30 cellular contexts compared by ENCODE assay signal in the genomic region with DNA sequence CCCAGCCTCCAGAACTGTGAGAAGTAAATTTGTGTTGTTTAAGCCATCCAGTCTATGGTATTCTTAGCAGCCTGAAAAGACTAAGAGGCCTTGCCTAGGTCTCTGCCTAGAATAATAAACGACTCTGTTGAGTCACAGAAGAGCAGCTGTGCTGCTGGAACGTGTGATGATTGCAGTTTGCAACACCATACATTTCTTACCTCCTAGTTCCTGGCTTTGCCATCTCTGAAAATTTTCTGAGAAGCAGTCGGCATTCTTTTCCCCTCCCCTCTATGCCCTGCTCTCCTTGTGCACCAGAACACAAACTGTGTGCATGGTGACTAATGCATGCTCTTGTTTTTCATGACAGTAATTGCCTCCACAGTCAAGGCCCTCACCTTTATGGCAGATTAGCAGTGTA.
"Had no signal": no experiment of that assay in that cellular context is flagged by ENCODE, and none has a peak within 500 bp of the region (broad histone marks: within the 10 kb centered on the region; RNA-seq: fewer than 3 reads in every experiment).

No MANE protein-coding gene starts in this region.

- DNase-seq: activated CD4-positive, alpha-beta T cell treated with anti-CD3 and anti-CD28 coated beads, Interleukin-2, amount 10 ng/mL, durations not matched to agents 7 days and 5 days; activated CD4-positive, CD25-positive, alpha-beta regulatory T cell treated with anti-CD3 and anti-CD28 coated beads, Interleukin-2, amount 50 U/mL, for 72 hours; activated CD8-positive, alpha-beta memory T cell treated with anti-CD3 and anti-CD28 coated beads, Interleukin-2, amount 10 ng/mL, durations not matched to agents 7 days and 5 days; activated CD8-positive, alpha-beta T cell treated with anti-CD3 and anti-CD28 coated beads for 36 hours; activated gamma-delta T cell; activated naive CD4-positive, alpha-beta T cell treated with anti-CD3 and anti-CD28 coated beads, Interleukin-2, amount 50 U/mL, for 16 hours; activated naive CD8-positive, alpha-beta T cell treated with anti-CD3 and anti-CD28 coated beads, Interleukin-2, amount 50 U/mL, for 24 hours; activated T-cell treated with anti-CD3 and anti-CD28 coated beads for 4 hours; anterior cingulate cortex; body of pancreas; effector CD8-positive, alpha-beta T cell; erythroblast; foreskin keratinocyte; immature natural killer cell; kidney glomerular epithelial cell; left lung; mammary epithelial cell; stimulated activated CD4-positive, alpha-beta T cell treated with anti-CD3 and anti-CD28 coated beads, Interleukin-15, amount 100 ng/mL, for 24 hours; stimulated activated CD8-positive, alpha-beta memory T cell treated with anti-CD3 and anti-CD28 coated beads, Interleukin-4, amount 100 ng/mL, for 48 hours; stimulated activated naive B cell treated with anti-CD40 and anti-IgM and Interleukin-4, amounts not matched to agents 10 μg/mL and 1 μg/mL and 100 μg/mL, for 72 hours; testis; upper lobe of left lung had no signal

- H3K27ac ChIP-seq: body of pancreas, cardiac muscle cell, foreskin keratinocyte, hepatocyte, left lung, parathyroid adenoma, testis, upper lobe of left lung, WERI-Rb-1 had no signal

- ATAC-seq: activated CD8-positive, alpha-beta memory T cell treated with anti-CD3 and anti-CD28 coated beads, Interleukin-2, amount 10 ng/mL, durations not matched to agents 7 days and 5 days; activated CD8-positive, alpha-beta T cell treated with anti-CD3 and anti-CD28 coated beads for 36 hours; activated naive CD8-positive, alpha-beta T cell treated with anti-CD3 and anti-CD28 coated beads, Interleukin-2, amount 50 U/mL, for 24 hours; body of pancreas; foreskin keratinocyte; left lung; stimulated activated naive B cell treated with anti-CD40 and anti-IgM and Interleukin-4, amounts not matched to agents 10 μg/mL and 1 μg/mL and 100 μg/mL, for 72 hours had no signal

- H3K4me2 ChIP-seq: hepatocyte, smooth muscle cell had no signal

- H3K4me1 ChIP-seq: body of pancreas, foreskin keratinocyte, left lung, parathyroid adenoma, testis, upper lobe of left lung had no signal

- H3K36me3 Mint-ChIP-seq: activated CD8-positive, alpha-beta memory T cell treated with anti-CD3 and anti-CD28 coated beads, Interleukin-2, amount 10 ng/mL, durations not matched to agents 7 days and 5 days; immature natural killer cell; stimulated activated naive B cell treated with anti-CD40 and anti-IgM and Interleukin-4, amounts not matched to agents 10 μg/mL and 1 μg/mL and 100 μg/mL, for 72 hours had no signal

- H3K27ac Mint-ChIP-seq: activated CD4-positive, alpha-beta T cell treated with anti-CD3 and anti-CD28 coated beads, Interleukin-2, amount 10 ng/mL, durations not matched to agents 7 days and 5 days; activated CD8-positive, alpha-beta memory T cell treated with anti-CD3 and anti-CD28 coated beads, Interleukin-2, amount 10 ng/mL, durations not matched to agents 7 days and 5 days; activated CD8-positive, alpha-beta T cell treated with anti-CD3 and anti-CD28 coated beads for 36 hours; activated naive CD8-positive, alpha-beta T cell treated with anti-CD3 and anti-CD28 coated beads, Interleukin-2, amount 50 U/mL, for 24 hours; activated T-helper 1 cell treated with anti-CD3 and anti-CD28 coated beads, Interleukin-12 subunit alpha, Interleukin-12 subunit beta, Interleukin-2, Interleukin-4 antibody, amounts not matched to agents 30 ng/mL and 10 ng/mL and 1 ng/mL, durations not matched to agents 14 hours and 24 hours and 36 hours; dendritic cell treated with granulocyte-macrophage colony-stimulating factor and Interleukin-4, amounts not matched to agents 40 ng/mL and 50 ng/mL, for 4 days; immature natural killer cell; nephron; stimulated activated naive B cell treated with anti-CD40 and anti-IgM and Interleukin-4, amounts not matched to agents 10 μg/mL and 1 μg/mL and 100 μg/mL, for 72 hours had no signal

- H3K9me3 ChIP-seq: body of pancreas, testis had no signal

- H2AFZ ChIP-seq: hepatocyte, parathyroid adenoma had no signal

- H3K4me1 Mint-ChIP-seq: activated CD4-positive, alpha-beta T cell treated with anti-CD3 and anti-CD28 coated beads, Interleukin-2, amount 10 ng/mL, durations not matched to agents 7 days and 5 days; activated CD8-positive, alpha-beta memory T cell treated with anti-CD3 and anti-CD28 coated beads, Interleukin-2, amount 10 ng/mL, durations not matched to agents 7 days and 5 days; activated naive CD8-positive, alpha-beta T cell treated with anti-CD3 and anti-CD28 coated beads, Interleukin-2, amount 50 U/mL, for 24 hours; immature natural killer cell; stimulated activated naive B cell treated with anti-CD40 and anti-IgM and Interleukin-4, amounts not matched to agents 10 μg/mL and 1 μg/mL and 100 μg/mL, for 72 hours had no signal

- H3K36me3 ChIP-seq: cardiac muscle cell, left lung, upper lobe of left lung, WERI-Rb-1 had no signal

- H3K4me3 ChIP-seq: body of pancreas, cardiac muscle cell, hepatocyte, left lung, smooth muscle cell, testis, upper lobe of left lung had no signal

- H3K27me3 Mint-ChIP-seq: activated CD4-positive, alpha-beta T cell treated with anti-CD3 and anti-CD28 coated beads, Interleukin-2, amount 10 ng/mL, durations not matched to agents 7 days and 5 days; activated CD8-positive, alpha-beta memory T cell treated with anti-CD3 and anti-CD28 coated beads, Interleukin-2, amount 10 ng/mL, durations not matched to agents 7 days and 5 days; activated CD8-positive, alpha-beta T cell treated with anti-CD3 and anti-CD28 coated beads for 36 hours; activated naive CD8-positive, alpha-beta T cell treated with anti-CD3 and anti-CD28 coated beads, Interleukin-2, amount 50 U/mL, for 24 hours; dendritic cell treated with granulocyte-macrophage colony-stimulating factor and Interleukin-4, amounts not matched to agents 40 ng/mL and 50 ng/mL, for 4 days; stimulated activated naive B cell treated with anti-CD40 and anti-IgM and Interleukin-4, amounts not matched to agents 10 μg/mL and 1 μg/mL and 100 μg/mL, for 72 hours had no signal

- H3K4me3 Mint-ChIP-seq: activated CD4-positive, alpha-beta T cell treated with anti-CD3 and anti-CD28 coated beads, Interleukin-2, amount 10 ng/mL, durations not matched to agents 7 days and 5 days; activated CD8-positive, alpha-beta memory T cell treated with anti-CD3 and anti-CD28 coated beads, Interleukin-2, amount 10 ng/mL, durations not matched to agents 7 days and 5 days; activated CD8-positive, alpha-beta T cell treated with anti-CD3 and anti-CD28 coated beads for 36 hours; activated naive CD8-positive, alpha-beta T cell treated with anti-CD3 and anti-CD28 coated beads, Interleukin-2, amount 50 U/mL, for 24 hours; activated T-helper 1 cell treated with anti-CD3 and anti-CD28 coated beads, Interleukin-12 subunit alpha, Interleukin-12 subunit beta, Interleukin-2, Interleukin-4 antibody, amounts not matched to agents 30 ng/mL and 10 ng/mL and 1 ng/mL, durations not matched to agents 14 hours and 24 hours and 36 hours; dendritic cell treated with granulocyte-macrophage colony-stimulating factor and Interleukin-4, amounts not matched to agents 40 ng/mL and 50 ng/mL, for 4 days; immature natural killer cell; nephron; stimulated activated naive B cell treated with anti-CD40 and anti-IgM and Interleukin-4, amounts not matched to agents 10 μg/mL and 1 μg/mL and 100 μg/mL, for 72 hours had no signal

- H3K27me3 ChIP-seq: body of pancreas, cardiac muscle cell, foreskin keratinocyte, hepatocyte, left lung, testis, upper lobe of left lung had no signal

- H3K9me3 Mint-ChIP-seq: activated CD4-positive, alpha-beta T cell treated with anti-CD3 and anti-CD28 coated beads, Interleukin-2, amount 10 ng/mL, durations not matched to agents 7 days and 5 days; activated CD8-positive, alpha-beta T cell treated with anti-CD3 and anti-CD28 coated beads for 36 hours; dendritic cell treated with granulocyte-macrophage colony-stimulating factor and Interleukin-4, amounts not matched to agents 40 ng/mL and 50 ng/mL, for 4 days; stimulated activated naive B cell treated with anti-CD40 and anti-IgM and Interleukin-4, amounts not matched to agents 10 μg/mL and 1 μg/mL and 100 μg/mL, for 72 hours had no signal

- H3K9ac ChIP-seq: parathyroid adenoma had no signal

- H3K79me2 ChIP-seq: hepatocyte, parathyroid adenoma had no signal
